Comparison of ENCODE assay signal across 17 cellular contexts in the genomic region with DNA sequence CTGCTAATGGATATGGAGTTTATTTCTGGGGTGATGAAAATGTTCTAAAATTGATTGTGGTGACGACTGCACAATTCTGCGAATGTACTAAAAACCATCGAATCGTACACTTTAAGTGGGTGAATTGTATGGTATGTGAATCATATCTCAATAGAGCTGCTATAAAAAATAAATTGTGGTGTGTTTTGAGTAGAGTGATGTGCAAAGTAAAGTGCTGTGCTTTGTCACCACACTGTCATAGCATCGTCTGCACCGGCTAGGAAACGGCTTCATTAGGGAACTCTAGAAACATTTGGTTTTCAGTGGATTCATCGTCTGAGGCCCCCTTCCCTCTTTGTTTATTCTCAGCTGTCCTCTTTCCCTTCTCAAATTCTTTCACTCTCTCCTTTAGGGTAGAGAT.
"Had no signal": no experiment of that assay in that cellular context is flagged by ENCODE, and none has a peak within 500 bp of the region (broad histone marks: within the 10 kb centered on the region; RNA-seq: fewer than 3 reads in every experiment).

No MANE protein-coding gene starts in this region.

- H3K4me1 Mint-ChIP-seq: central memory CD8-positive, alpha-beta T cell; stimulated activated naive B cell treated with anti-CD40 and anti-IgM and Interleukin-4, amounts not matched to agents 10 μg/mL and 1 μg/mL and 100 μg/mL, for 72 hours; T-cell had no signal

- H3K9me3 Mint-ChIP-seq: activated CD8-positive, alpha-beta T cell treated with anti-CD3 and anti-CD28 coated beads for 36 hours; activated T-cell treated with anti-CD3 and anti-CD28 coated beads, Interleukin-2, amount 50 U/mL, for 4 hours; stimulated activated naive B cell treated with anti-CD40 and anti-IgM and Interleukin-4, amounts not matched to agents 10 μg/mL and 1 μg/mL and 100 μg/mL, for 72 hours; T-cell had no signal

- DNase-seq: activated CD4-positive, alpha-beta T cell treated with anti-CD3 and anti-CD28 coated beads for 4 hours; activated CD8-positive, alpha-beta T cell treated with anti-CD3 and anti-CD28 coated beads for 36 hours; activated effector memory CD4-positive, alpha-beta T cell treated with Interleukin-2 at 50 U/mL for 16 hours; activated T-cell treated with anti-CD3 and anti-CD28 coated beads, Interleukin-2, amount 50 U/mL, for 4 hours; body of pancreas; effector memory CD8-positive, alpha-beta T cell; gastrocnemius medialis; heart right ventricle; left colon; stimulated activated CD4-positive, alpha-beta T cell treated with anti-CD3 and anti-CD28 coated beads, Interleukin-4, amount 100 ng/mL, for 1 hour; stimulated activated naive B cell treated with anti-CD40 and anti-IgM and Interleukin-4, amounts not matched to agents 10 μg/mL and 1 μg/mL and 100 μg/mL, for 72 hours; T-cell; transverse colon; WERI-Rb-1 had no signal

- ATAC-seq: activated CD8-positive, alpha-beta T cell treated with anti-CD3 and anti-CD28 coated beads for 36 hours; activated naive CD4-positive, alpha-beta T cell treated with anti-CD3 and anti-CD28 coated beads, Interleukin-2, amount 50 U/mL, for 72 hours; activated T-cell treated with anti-CD3 and anti-CD28 coated beads, Interleukin-2, amount 50 U/mL, for 4 hours; body of pancreas; effector memory CD8-positive, alpha-beta T cell; gastrocnemius medialis; heart right ventricle; left colon; stimulated activated naive B cell treated with anti-CD40 and anti-IgM and Interleukin-4, amounts not matched to agents 10 μg/mL and 1 μg/mL and 100 μg/mL, for 72 hours; T-cell had no signal

- H3K4me1 ChIP-seq: body of pancreas, gastrocnemius medialis, transverse colon, vagina had no signal

- H3K27ac ChIP-seq: body of pancreas, gastrocnemius medialis, heart right ventricle, transverse colon, vagina, WERI-Rb-1 had no signal

- H3K36me3 ChIP-seq: gastrocnemius medialis, heart right ventricle, transverse colon, vagina, WERI-Rb-1 had no signal

- H3K27me3 ChIP-seq: body of pancreas, gastrocnemius medialis, heart right ventricle, transverse colon, vagina had no signal

- H3K27me3 Mint-ChIP-seq: activated CD8-positive, alpha-beta T cell treated with anti-CD3 and anti-CD28 coated beads for 36 hours; central memory CD8-positive, alpha-beta T cell; effector memory CD8-positive, alpha-beta T cell; stimulated activated naive B cell treated with anti-CD40 and anti-IgM and Interleukin-4, amounts not matched to agents 10 μg/mL and 1 μg/mL and 100 μg/mL, for 72 hours had no signal

- H3K4me3 ChIP-seq: body of pancreas, gastrocnemius medialis, heart right ventricle, transverse colon, vagina had no signal

- H3K4me3 Mint-ChIP-seq: activated CD8-positive, alpha-beta T cell treated with anti-CD3 and anti-CD28 coated beads for 36 hours; activated T-cell treated with anti-CD3 and anti-CD28 coated beads, Interleukin-2, amount 50 U/mL, for 4 hours; central memory CD8-positive, alpha-beta T cell; effector memory CD8-positive, alpha-beta T cell; stimulated activated naive B cell treated with anti-CD40 and anti-IgM and Interleukin-4, amounts not matched to agents 10 μg/mL and 1 μg/mL and 100 μg/mL, for 72 hours; T-cell had no signal

- H3K9me3 ChIP-seq: body of pancreas, gastrocnemius medialis, heart right ventricle, transverse colon, vagina had no signal

- H3K36me3 Mint-ChIP-seq: activated naive CD4-positive, alpha-beta T cell treated with anti-CD3 and anti-CD28 coated beads, Interleukin-2, amount 50 U/mL, for 72 hours; stimulated activated naive B cell treated with anti-CD40 and anti-IgM and Interleukin-4, amounts not matched to agents 10 μg/mL and 1 μg/mL and 100 μg/mL, for 72 hours; T-cell had no signal

- H3K27ac Mint-ChIP-seq: activated CD8-positive, alpha-beta T cell treated with anti-CD3 and anti-CD28 coated beads for 36 hours; activated naive CD4-positive, alpha-beta T cell treated with anti-CD3 and anti-CD28 coated beads, Interleukin-2, amount 50 U/mL, for 72 hours; effector memory CD8-positive, alpha-beta T cell; stimulated activated naive B cell treated with anti-CD40 and anti-IgM and Interleukin-4, amounts not matched to agents 10 μg/mL and 1 μg/mL and 100 μg/mL, for 72 hours; T-cell had no signal
